16 cellular contexts compared by ENCODE assay signal in the genomic region with DNA sequence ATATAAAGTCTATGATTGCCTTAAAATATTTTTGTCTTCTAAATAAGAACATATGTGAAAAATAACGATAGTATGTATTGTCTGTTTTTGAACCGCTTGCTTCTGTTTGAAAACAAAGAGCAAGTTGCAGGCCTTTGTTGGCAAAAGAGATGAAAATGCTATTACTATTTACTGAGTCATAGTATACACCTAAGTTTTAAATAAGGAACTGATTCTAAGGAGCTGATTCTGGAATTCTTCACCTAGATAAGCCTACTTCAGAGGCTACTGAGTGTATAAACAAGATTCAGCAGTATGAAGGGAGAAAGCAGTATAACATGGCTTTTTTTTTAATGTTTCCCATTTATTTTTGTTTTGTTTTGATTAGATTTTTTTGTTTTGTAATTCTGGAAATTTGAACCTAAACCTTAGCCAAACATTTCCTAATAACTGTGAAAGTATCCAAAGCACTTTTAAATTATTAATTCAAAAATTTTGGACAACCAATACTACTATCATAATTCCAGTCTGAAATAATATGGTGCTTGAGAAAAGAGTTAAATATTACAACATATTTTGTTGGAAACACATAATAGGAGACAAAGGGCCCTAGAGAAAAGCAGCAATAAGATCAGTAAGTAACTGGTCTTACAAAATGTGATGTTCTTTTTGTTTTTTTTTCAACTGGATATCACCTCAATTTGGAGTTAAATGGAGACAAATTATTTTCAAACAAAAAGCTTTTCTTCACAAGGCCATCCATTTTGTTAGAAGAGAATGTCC. TPM values are rescaled to one million over a fixed set of nuclear protein-coding genes. Genes with fewer than 3 reads are reported as not detected.
DNase-seq lines count a peak whose midpoint lies in the region; ATAC-seq, FAIRE-seq and TF ChIP-seq lines count a peak whose summit lies in the region.
"Had no signal": no experiment of that assay in that cellular context is flagged by ENCODE, and none has a peak within 500 bp of the region (broad histone marks: within the 10 kb centered on the region; RNA-seq: fewer than 3 reads in every experiment).

No MANE protein-coding gene starts in this region.

- TF ChIP-seq RAD21 in K562 (CRISPR knock-in tag; conservative IDR thresholded peaks at IDR 0.05 in 1 of 2, IDR thresholded peaks at IDR 0.05 in 1 of 2), result no peak

- H3K9me3 ChIP-seq in K562 (replicated peaks; ENCODE audit: control insufficient read depth, insufficient read depth, low read depth, low read length), result no peaks in the 10 kb centered on the region
- no peaks in the 10 kb centered on the region for H3K9me3 ChIP-seq in gastroesophageal sphincter
- no peaks in the 10 kb centered on the region for H3K9me3 ChIP-seq in suprapubic skin
- H3K9me3 ChIP-seq: SJSA1 had no signal

- H3K79me2 ChIP-seq in K562 (ENCODE audit: control insufficient read depth, insufficient read depth, low read length), result peaks cover 28% of the 10 kb centered on the region

- no peaks in the 10 kb centered on the region for H4K20me1 ChIP-seq in K562 (replicated peaks; ENCODE audit: control insufficient read depth, insufficient read depth, low read length)

- DNase-seq in NCI-H2227 (lab: John Stamatoyannopoulos, UW; ENCODE audit: unreplicated experiment) (peak; percentile 13), K562 (ENCODE audit: extremely low read depth in 1 of 4, low spot score in 3 of 4) (no peak), suprapubic skin (ENCODE audit: low spot score in 2 of 2) (no peak), AML-193 (lab: John Stamatoyannopoulos, UW) (no peak)
- DNase-seq in activated CD4-positive, alpha-beta T cell treated with anti-CD3 and anti-CD28 coated beads for 48 hours, result no peak
- DNase-seq: Karpas-422; naive thymus-derived CD4-positive, alpha-beta T cell; NCI-H1105 treated with DMSO at 0.1 percent for 48 hours; NCI-H2107; NCI-H526; posterior cingulate gyrus; stimulated activated CD4-positive, alpha-beta T cell treated with anti-CD3 and anti-CD28 coated beads, Interleukin-4, amount 100 ng/mL, for 1 hour had no signal

- no peak overlapping the region for H3K9ac ChIP-seq in K562 (ENCODE audit: insufficient read depth in 1 of 2, low read depth in 2 of 2, low read length in 2 of 2)

- H3K27ac ChIP-seq in K562 (ENCODE audit: extremely low read depth, low read depth, low read length) (no peak overlapping the region), gastroesophageal sphincter (peak overlapping the region in 1 of 4 donors; percentile 10), suprapubic skin (peak overlapping the region; percentile 6)
- H3K27ac ChIP-seq: SJSA1 had no signal

- POLR2A ChIA-PET in K562 (lab: Yijun Ruan, JAX), result interaction anchor here (0.6 to 1.3 kb wide), 2 partner anchors 9 to 812 kb away, joined by 3 read pairs; no protein-coding TSS in a partner anchor

- no peaks in the 10 kb centered on the region for H3K27me3 ChIP-seq in K562 (ENCODE audit: control insufficient read depth in 2 of 2, insufficient read depth in 2 of 2, low read length in 2 of 2)
- H3K27me3 ChIP-seq in gastroesophageal sphincter, result no peaks in the 10 kb centered on the region
- H3K27me3 ChIP-seq in suprapubic skin, result no peaks in the 10 kb centered on the region
- H3K27me3 ChIP-seq: SJSA1 had no signal

- peak; percentile 11 for FAIRE-seq in K562 (lab: Jason Lieb, UNC)

- no TSS peak for BruUV-seq in K562 (replicated peaks; lab: Mats Ljungman, UMichigan)

- TF ChIP-seq CTCF in K562 (IDR thresholded peaks at IDR 0.05 in 2 of 3, conservative IDR thresholded peaks at IDR 0.05 in 1 of 3; ENCODE audit: insufficient read depth in 2 of 3, low read depth in 1 of 3, low read length in 3 of 3), result no peak
- no peak for TF ChIP-seq CTCF in gastroesophageal sphincter (IDR thresholded peaks at IDR 0.05)
- no peak for TF ChIP-seq CTCF in suprapubic skin (IDR thresholded peaks at IDR 0.05)

- H2AFZ ChIP-seq in K562 (ENCODE audit: low read depth, low read length), result no peak overlapping the region

- ATAC-seq in K562, result no peak
- ATAC-seq in gastroesophageal sphincter, result peak; percentile 62
- no peak for ATAC-seq in HG03432 (IDR thresholded peaks at IDR 0.05; ENCODE audit: unreplicated experiment)
- ATAC-seq: activated CD4-positive, CD25-positive, alpha-beta regulatory T cell treated with anti-CD3 and anti-CD28 coated beads, Interleukin-2, amount 50 U/mL, for 24 hours; naive thymus-derived CD4-positive, alpha-beta T cell had no signal

- TF ChIP-seq POLR2A in K562 (conservative IDR thresholded peaks at IDR 0.05) (no peak), gastroesophageal sphincter (IDR thresholded peaks at IDR 0.05) (no peak), suprapubic skin (IDR thresholded peaks at IDR 0.05) (no peak)

- CTCF ChIA-PET in K562 (lab: Yijun Ruan, JAX; ENCODE audit: low intra/inter-chr PET ratio), result no interaction called here

- TF ChIP-seq EP300 in K562 (IDR thresholded peaks at IDR 0.05; ENCODE audit: low read length) (no peak), gastroesophageal sphincter (IDR thresholded peaks at IDR 0.05) (no peak), suprapubic skin (IDR thresholded peaks at IDR 0.05) (no peak)

- in situ Hi-C loops in K562 (cut with MboI), result no loop called here

- H3K9me1 ChIP-seq in K562 (ENCODE audit: control insufficient read depth, insufficient read depth, low read length), result no peaks in the 10 kb centered on the region

- H3K4me3 ChIP-seq in K562 (no peak overlapping the region), gastroesophageal sphincter (no peak overlapping the region), suprapubic skin (no peak overlapping the region)
- H3K4me3 ChIP-seq: SJSA1 had no signal

- intact Hi-C loops in K562 (cut with micrococcal nuclease), result no loop called here

- 82% methylated on average over 2 of the region's 2 CpGs for WGBS in K562 (ENCODE audit: insufficient coverage, low coverage, missing lambda C conversion rate)
- 78 to 90% methylated on average over 2 of the region's 2 CpGs for WGBS in gastroesophageal sphincter (ENCODE audit: low coverage in 1 of 2), 2 donors
- WGBS in suprapubic skin, result 66% methylated on average over 2 of the region's 2 CpGs

- H3K4me1 ChIP-seq in K562 (replicated peaks in 1 of 2; ENCODE audit: control insufficient read depth in 2 of 2, insufficient read depth in 2 of 2, low read length in 2 of 2) (no peaks in the 10 kb centered on the region; a peak in 1 of 5 replicates), gastroesophageal sphincter (peaks cover 0 to 30% (median 0%) of the 10 kb centered on the region in 3 donors), suprapubic skin (peaks cover 19% of the 10 kb centered on the region)

- H3K4me2 ChIP-seq in K562 (ENCODE audit: insufficient read depth, low read length), result no peak overlapping the region

- H3K36me3 ChIP-seq in K562 (ENCODE audit: control insufficient read depth, insufficient read depth, low read length) (peaks cover 43% of the 10 kb centered on the region), gastroesophageal sphincter (no peaks in the 10 kb centered on the region), suprapubic skin (no peaks in the 10 kb centered on the region)

TF ChIP-seq in K562, 482 proteins besides CTCF, POLR2A, EP300 and RAD21:
- TF ChIP-seq, protein P1, sequence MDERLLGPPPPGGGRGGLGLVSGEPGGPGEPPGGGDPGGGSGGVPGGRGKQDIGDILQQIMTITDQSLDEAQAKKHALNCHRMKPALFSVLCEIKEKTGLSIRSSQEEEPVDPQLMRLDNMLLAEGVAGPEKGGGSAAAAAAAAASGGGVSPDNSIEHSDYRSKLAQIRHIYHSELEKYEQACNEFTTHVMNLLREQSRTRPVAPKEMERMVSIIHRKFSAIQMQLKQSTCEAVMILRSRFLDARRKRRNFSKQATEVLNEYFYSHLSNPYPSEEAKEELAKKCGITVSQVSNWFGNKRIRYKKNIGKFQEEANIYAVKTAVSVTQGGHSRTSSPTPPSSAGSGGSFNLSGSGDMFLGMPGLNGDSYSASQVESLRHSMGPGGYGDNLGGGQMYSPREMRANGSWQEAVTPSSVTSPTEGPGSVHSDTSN (CRISPR knock-in tag; IDR thresholded peaks at IDR 0.05; ENCODE audit: low read depth), result no peak
- TF ChIP-seq, protein P1 (tag; conservative IDR thresholded peaks at IDR 0.05; ENCODE audit: low read depth), result no peak
- no peak for TF ChIP-seq PRPF4 (IDR thresholded peaks at IDR 0.05; ENCODE audit: insufficient read depth, low read depth, low read length, poor library complexity, severe bottlenecking)
- TF ChIP-seq ZNF644 (tag; IDR thresholded peaks at IDR 0.05; ENCODE audit: low read depth), result no peak
- no peak for TF ChIP-seq EP400 (IDR thresholded peaks at IDR 0.05)
- TF ChIP-seq ETV5 (CRISPR knock-in tag; IDR thresholded peaks at IDR 0.05; ENCODE audit: low read depth), result no peak
- TF ChIP-seq SIN3A (IDR thresholded peaks at IDR 0.05; ENCODE audit: borderline replicate concordance in 2 of 2, control insufficient read depth in 1 of 2, low read depth in 2 of 2, low read length in 2 of 2), result no peak
TF ChIP-seq in K562: peak in this region for 0.

RNA-seq across cellular contexts. Expression of a gene that starts 20.9 kb away (rescaled TPM):
- 3.8 and 20.1 TPM in 2 replicates for total RNA-seq in K562 (2011; cell fraction: chromatin; rRNA removed; ENCODE audit: low replicate concordance)
- total RNA-seq in K562 (2011; cell fraction: nucleolus; rRNA removed), result 1.8 and 3.7 TPM in 2 replicates
- total RNA-seq in K562 (2011; cell fraction: nucleoplasm; rRNA removed), result 7.1 and 9.3 TPM in 2 replicates
- total RNA-seq in K562 (2014; rRNA removed) (11.3 and 13.0 TPM in 2 replicates), K562 (2014; rRNA removed; fragmentation: Illumina TruSeq; extraction: Trizol) (24.7 and 28.9 TPM in 2 replicates), K562 (2015; rRNA removed; fragmentation: Illumina TruSeq; extraction: Trizol) (25.4 and 30.0 TPM in 2 replicates), K562 (2021) (13.5 and 14.9 TPM in 2 replicates), gastroesophageal sphincter (10 to 100 TPM; 13.1 to 19.8 (median 17.0) TPM), suprapubic skin (10 to 100 TPM; 10.3 to 11.9 (median 10.5) TPM)
- polyA plus RNA-seq in K562 (2011; rRNA removed) (7.4 and 10.8 TPM in 2 replicates), K562 (2014; fragmentation: Illumina TruSeq; extraction: Trizol) (13.0 and 16.3 TPM in 2 replicates), K562 (2014; fragmentation: Nextera tagmentation; extraction: Ambion mirVana) (10 to 100 TPM; 16.1 to 17.0 TPM), K562 (2014; rRNA removed) (10.6 and 11.7 TPM in 2 replicates)
- 1.5 and 2.4 TPM in 2 replicates for polyA plus RNA-seq in K562 (2011; cell fraction: cytosol; rRNA removed)
- 1.7 and 2.4 TPM in 2 replicates for polyA plus RNA-seq in K562 (2011; cell fraction: nucleus; rRNA removed)
- polyA plus RNA-seq in K562 (2012), result 7.1 and 11.7 TPM in 2 replicates
- 10.8 and 13.1 TPM in 2 replicates for polyA minus RNA-seq in K562 (2011; rRNA and poly(A)+ RNA removed)
- polyA minus RNA-seq in K562 (2011; cell fraction: cytosol; rRNA and poly(A)+ RNA removed), result 4.6 and 5.9 TPM in 2 replicates
- 4.4 and 12.6 TPM in 2 replicates for polyA minus RNA-seq in K562 (2011; cell fraction: nucleus; rRNA and poly(A)+ RNA removed)
